In genomic region chr4:84966382-84967291, GRCh38 we compare ENCODE assay signal across 8 cellular contexts. TPM values are rescaled to one million over a fixed set of nuclear protein-coding genes. Genes with fewer than 3 reads are reported as not detected.
A peak's percentile ranks its signal among the peaks of the same experiment; 100 is the strongest.
DNase-seq lines count a peak whose midpoint lies in the region; ATAC-seq and TF ChIP-seq lines count a peak whose summit lies in the region.

TSS of gene WDFY3 (minus strand) at chr4:84966690. CDS start at chr4:84860591, 106,099 bp downstream.

- no peaks in the 10 kb centered on the region for H3K9me2 ChIP-seq in GM23248 (ENCODE audit: insufficient read depth)

- H4K20me1 ChIP-seq in GM23248 (ENCODE audit: insufficient read depth), result 0 out of 2 replicates have a peak, but pooled peaks cover 3% of the 10 kb centered on the region

- in situ Hi-C loops in GM23248 (cut with MboI), result no loop called here

- peaks cover 43% of the 10 kb centered on the region for H3K79me2 ChIP-seq in GM23248 (ENCODE audit: insufficient read depth)

- H3K4me1 ChIP-seq in GM23248 (ENCODE audit: insufficient read depth), result peaks cover 21% of the 10 kb centered on the region

- H3K4me3 ChIP-seq in GM23248 (peak within 1 kb of the TSS; percentile 84), kidney epithelial cell (ENCODE audit: low read depth, low read length) (peak within 1 kb of the TSS; percentile 93), skin epidermis (peak within 1 kb of the TSS; percentile 63 to 91 (median 79))

- peak within 1 kb of the TSS; percentile 87 for H3K9ac ChIP-seq in GM23248

- no peaks in the 10 kb centered on the region for H3K9me3 ChIP-seq in GM23248 (ENCODE audit: low read depth)

- 0 out of 2 replicates have a peak, but pooled peaks cover 5% of the 10 kb centered on the region for H3F3A ChIP-seq in GM23248 (ENCODE audit: insufficient read depth)

- H3K36me3 ChIP-seq in GM23248 (ENCODE audit: low read depth) (no peaks in the 10 kb centered on the region), kidney epithelial cell (ENCODE audit: control insufficient read depth, insufficient read depth, low read length) (no peaks in the 10 kb centered on the region)

- TF ChIP-seq CTCF in kidney epithelial cell (IDR thresholded peaks at IDR 0.05; ENCODE audit: insufficient read depth, low read length, poor library complexity, severe bottlenecking), result peak; percentile 13

- H3K27ac ChIP-seq in GM23248 (peak within 1 kb of the TSS; percentile 68), skin epidermis (peak within 1 kb of the TSS; percentile 28 to 97 (median 93))

- no peaks in the 10 kb centered on the region for H3K27me3 ChIP-seq in GM23248 (replicated peaks; ENCODE audit: insufficient read depth)
- no peaks in the 10 kb centered on the region for H3K27me3 ChIP-seq in kidney epithelial cell (ENCODE audit: control insufficient read depth, insufficient read depth, low read length)

- peak within 1 kb of the TSS; percentile 97 for H2AFZ ChIP-seq in GM23248

- H3K4me2 ChIP-seq in GM23248 (ENCODE audit: unreplicated experiment), result peak within 1 kb of the TSS; percentile 96

- WGBS in GM23248 (ENCODE audit: low coverage in 1 of 2, low lambda C conversion rate in 2 of 2, missing lambda C conversion rate in 2 of 2), 2 experiments, result 0 to 1% methylated on average over 32 to 58 of the region's 60 CpGs

- DNase-seq in COR-L47 (lab: John Stamatoyannopoulos, UW) (peak; percentile 81), GM23248 (peak; percentile 96), NCI-H128 (lab: John Stamatoyannopoulos, UW; ENCODE audit: unreplicated experiment) (peak; percentile 19), SKM-1 (lab: John Stamatoyannopoulos, UW; ENCODE audit: unreplicated experiment) (peak; percentile 97), dermis microvascular lymphatic vessel endothelial cell (ENCODE audit: low read depth in 2 of 2) (peak; percentile 63 to 89), kidney epithelial cell (ENCODE audit: low read depth) (peak; percentile 70)

- ATAC-seq in GM21515 (IDR thresholded peaks at IDR 0.05; ENCODE audit: unreplicated experiment), result no peak

RNA-seq across cellular contexts. Expression of gene WDFY3, which starts in this region (rescaled TPM):
- total RNA-seq in GM23248 (2014; rRNA removed; shearing (Covaris generic)), result 38.7 and 45.6 TPM in 2 replicates
- 3.1 and 3.3 TPM in 2 replicates for polyA plus RNA-seq in GM23248 (2016; fragmentation: Nextera tagmentation; extraction: Ambion mirVana)
- total RNA-seq in dermis microvascular lymphatic vessel endothelial cell (67.5 and 85.6 TPM in 2 replicates), kidney epithelial cell (50.9 and 54.4 TPM in 2 replicates)

Comparison
In these comparisons a context has a peak if more than half of its experiments do, and no peak if none do; other contexts are left out.
1. DNase-seq: peak in every context shown above with its lines; median percentile 97 in SKM-1; 96 in GM23248; 81 in COR-L47; 76 in dermis microvascular lymphatic vessel endothelial cell; 70 in kidney epithelial cell; 19 in NCI-H128.